15 cellular contexts compared by ENCODE assay signal in the genomic region with DNA sequence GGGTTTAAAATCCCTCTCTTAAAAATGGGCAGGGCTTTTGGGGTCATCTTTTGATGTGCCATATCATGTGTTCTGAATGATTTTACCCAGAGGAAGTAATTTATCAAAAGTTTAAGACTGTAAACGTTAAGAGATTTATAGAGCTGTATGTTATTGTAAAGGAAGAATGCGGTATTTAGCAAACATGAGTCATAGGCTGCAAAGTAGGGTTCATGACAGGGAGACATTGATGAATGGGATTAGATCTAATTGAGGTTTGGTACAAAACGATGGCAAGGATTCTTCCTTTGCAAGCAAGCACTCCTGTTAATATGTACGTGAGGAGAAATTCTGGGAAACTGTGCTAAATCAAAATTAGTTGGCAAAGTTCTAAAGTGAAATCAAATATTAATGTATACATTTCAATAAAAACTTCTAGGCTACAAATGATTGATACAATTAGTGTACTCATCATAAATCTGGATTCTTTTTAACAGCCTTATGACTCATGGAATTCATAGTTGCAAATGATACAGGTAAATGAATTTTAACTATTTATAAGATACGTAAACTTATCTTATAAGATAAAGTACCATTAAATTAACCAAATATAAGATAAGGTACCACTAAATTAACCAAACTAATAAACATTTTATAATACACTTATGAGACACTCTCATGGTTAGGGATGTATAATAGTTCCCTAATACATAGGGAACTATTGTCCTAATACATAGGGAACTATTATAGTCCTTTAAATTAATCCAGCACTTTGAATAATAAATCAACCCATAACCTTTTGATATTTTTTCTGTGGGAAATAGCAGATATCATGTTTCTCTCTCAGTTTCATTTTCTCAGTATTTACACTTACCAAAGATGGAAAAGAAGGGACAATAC. TPM values are rescaled to one million over a fixed set of nuclear protein-coding genes. Genes with fewer than 3 reads are reported as not detected.
DNase-seq lines count a peak whose midpoint lies in the region; ATAC-seq, FAIRE-seq and TF ChIP-seq lines count a peak whose summit lies in the region.
"Had no signal": no experiment of that assay in that cellular context is flagged by ENCODE, and none has a peak within 500 bp of the region (broad histone marks: within the 10 kb centered on the region; RNA-seq: fewer than 3 reads in every experiment).

No MANE protein-coding gene starts in this region.

- POLR2A ChIA-PET in CD4-positive, alpha-beta memory T cell (lab: Charles Lee; ENCODE audit: partially characterized antibody): no interaction called here
- POLR2A ChIA-PET in CD8-positive, alpha-beta T cell (lab: Charles Lee): no interaction called here

- no peaks in the 10 kb centered on the region for H3K9me1 ChIP-seq in keratinocyte (ENCODE audit: control insufficient read depth, extremely low read depth, insufficient read depth, low read length)

- dilution Hi-C loops in keratinocyte (cut with MboI; ENCODE audit: extremely low pct_ligation_motif_present, low sequenced_read_pairs): no loop called here

- H3K9ac ChIP-seq in KMS-11 (no peak overlapping the region), keratinocyte (ENCODE audit: control insufficient read depth, extremely low read depth, insufficient read depth, low read length) (no peak overlapping the region)

- ATAC-seq in CD8-positive, alpha-beta T cell: no peak
- ATAC-seq: activated T-cell treated with anti-CD3 and anti-CD28 coated beads, Interleukin-2, amount 50 U/mL, for 72 hours; psoas muscle had no signal

- H3K36me3 Mint-ChIP-seq in activated naive CD8-positive, alpha-beta T cell treated with anti-CD3 and anti-CD28 coated beads for 36 hours: peaks cover 8% of the 10 kb centered on the region
- no peaks in the 10 kb centered on the region for H3K36me3 Mint-ChIP-seq in CD4-positive, alpha-beta memory T cell
- no peaks in the 10 kb centered on the region for H3K36me3 Mint-ChIP-seq in CD8-positive, alpha-beta T cell
- H3K36me3 Mint-ChIP-seq: CD4-positive, CD25-positive, alpha-beta regulatory T cell had no signal

- no peaks in the 10 kb centered on the region for H3K36me3 ChIP-seq in KMS-11 (ENCODE audit: insufficient read depth)
- no peaks in the 10 kb centered on the region for H3K36me3 ChIP-seq in keratinocyte (ENCODE audit: control insufficient read depth in 2 of 2, extremely low read depth in 1 of 2, insufficient read depth in 2 of 2, low read length in 2 of 2)
- no peaks in the 10 kb centered on the region for H3K36me3 ChIP-seq in CD4-positive, alpha-beta memory T cell (ENCODE audit: insufficient read depth, low read length)
- no peaks in the 10 kb centered on the region for H3K36me3 ChIP-seq in CD8-positive, alpha-beta T cell (ENCODE audit: insufficient read depth, low read length)

- H3K79me2 ChIP-seq in KMS-11 (ENCODE audit: insufficient read depth, low read depth) (no peaks in the 10 kb centered on the region), keratinocyte (ENCODE audit: control insufficient read depth, insufficient read depth, low read length) (no peaks in the 10 kb centered on the region)

- no peak overlapping the region for H3K27ac ChIP-seq in KMS-11
- no peak overlapping the region for H3K27ac ChIP-seq in keratinocyte (ENCODE audit: control insufficient read depth, insufficient read depth, low read length)
- H3K27ac ChIP-seq in CD4-positive, alpha-beta memory T cell (ENCODE audit: low read depth, low read length): no peak overlapping the region
- no peak overlapping the region for H3K27ac ChIP-seq in CD8-positive, alpha-beta T cell (ENCODE audit: low read depth, low read length)
- H3K27ac ChIP-seq: psoas muscle had no signal

- intact Hi-C loops in CD4-positive, alpha-beta memory T cell (cut with micrococcal nuclease): no loop called here
- intact Hi-C loops in CD8-positive, alpha-beta T cell (cut with DNase I, micrococcal nuclease): no loop called here

- TF ChIP-seq CTCF in KMS-11 (conservative IDR thresholded peaks at IDR 0.05; ENCODE audit: low read depth, low read length) (no peak), keratinocyte (optimal IDR thresholded peaks at IDR 0.05 in 1 of 3, IDR thresholded peaks at IDR 0.05 in 1 of 3, conservative IDR thresholded peaks at IDR 0.05 in 1 of 3; ENCODE audit: extremely low read depth in 1 of 3, insufficient read depth in 2 of 3, low read length in 3 of 3) (no peak)
- no peak for TF ChIP-seq CTCF in CD8-positive, alpha-beta T cell (IDR thresholded peaks at IDR 0.05)

- H4K20me1 ChIP-seq in KMS-11 (ENCODE audit: insufficient read depth): no peaks in the 10 kb centered on the region
- H4K20me1 ChIP-seq in keratinocyte (ENCODE audit: control insufficient read depth, extremely low read depth, insufficient read depth, low read length): no peaks in the 10 kb centered on the region

- H3K4me3 ChIP-seq in KMS-11 (IDR thresholded peaks at IDR 0.05; ENCODE audit: insufficient read depth, low read depth, low read length) (no peak overlapping the region), keratinocyte (ENCODE audit: control insufficient read depth in 2 of 3, extremely low read depth in 1 of 3, insufficient read depth in 2 of 3, low read depth in 1 of 3, low read length in 3 of 3) (no peak overlapping the region)
- no peak overlapping the region for H3K4me3 ChIP-seq in CD4-positive, alpha-beta memory T cell (ENCODE audit: low read length in 2 of 2)
- no peak overlapping the region for H3K4me3 ChIP-seq in CD8-positive, alpha-beta T cell (ENCODE audit: low read depth, low read length)
- H3K4me3 ChIP-seq: psoas muscle had no signal

- FAIRE-seq in keratinocyte (lab: Jason Lieb, UNC): peak; percentile 76

- peaks cover 9% of the 10 kb centered on the region for H3K4me1 ChIP-seq in KMS-11 (ENCODE audit: low read depth, poor library complexity, severe bottlenecking)
- H3K4me1 ChIP-seq in keratinocyte (ENCODE audit: control insufficient read depth, extremely low read depth, insufficient read depth, low read length): peaks cover 3% of the 10 kb centered on the region
- H3K4me1 ChIP-seq in CD4-positive, alpha-beta memory T cell (ENCODE audit: insufficient read depth, low read length): no peaks in the 10 kb centered on the region
- no peaks in the 10 kb centered on the region for H3K4me1 ChIP-seq in CD8-positive, alpha-beta T cell (ENCODE audit: insufficient read depth, low read length)
- H3K4me1 ChIP-seq: psoas muscle had no signal

- CTCF ChIA-PET in CD4-positive, alpha-beta memory T cell (lab: Charles Lee; ENCODE audit: partially characterized antibody): no interaction called here
- CTCF ChIA-PET in CD8-positive, alpha-beta T cell (lab: Charles Lee): no interaction called here

- no peaks in the 10 kb centered on the region for H3K27me3 ChIP-seq in KMS-11 (ENCODE audit: insufficient read depth, low read depth)
- no peaks in the 10 kb centered on the region for H3K27me3 ChIP-seq in keratinocyte (ENCODE audit: control insufficient read depth, extremely low read depth, insufficient read depth, low read length)
- no peaks in the 10 kb centered on the region for H3K27me3 ChIP-seq in CD4-positive, alpha-beta memory T cell (ENCODE audit: insufficient read depth, low read length)
- H3K27me3 ChIP-seq in CD8-positive, alpha-beta T cell (ENCODE audit: insufficient read depth, low read length): no peaks in the 10 kb centered on the region

- H3K4me3 Mint-ChIP-seq in activated naive CD8-positive, alpha-beta T cell treated with anti-CD3 and anti-CD28 coated beads for 36 hours: no peak overlapping the region
- no peak overlapping the region for H3K4me3 Mint-ChIP-seq in CD4-positive, alpha-beta memory T cell
- H3K4me3 Mint-ChIP-seq in CD8-positive, alpha-beta T cell: no peak overlapping the region
- H3K4me3 Mint-ChIP-seq: activated CD4-positive, alpha-beta T cell treated with anti-CD3 and anti-CD28 coated beads, Interleukin-2, amount 10 ng/mL, durations not matched to agents 24 days and 14 days; activated T-cell treated with anti-CD3 and anti-CD28 coated beads, Interleukin-2, amount 50 U/mL, for 72 hours; CD4-positive, CD25-positive, alpha-beta regulatory T cell had no signal

- DNase-seq in Daoy (ENCODE audit: low read depth) (peak; percentile 55), astrocyte of the hippocampus (ENCODE audit: low read depth, low spot score) (peak; percentile 35), keratinocyte (ENCODE audit: low read depth, low spot score) (no peak), pons (ENCODE audit: low spot score) (no peak)
- no peak for DNase-seq in activated naive CD8-positive, alpha-beta T cell treated with anti-CD3 and anti-CD28 coated beads for 36 hours
- no peak for DNase-seq in CD4-positive, alpha-beta memory T cell
- no peak for DNase-seq in CD8-positive, alpha-beta T cell
- DNase-seq: activated CD4-positive, alpha-beta T cell treated with anti-CD3 and anti-CD28 coated beads, Interleukin-2, amount 10 ng/mL, durations not matched to agents 24 days and 14 days; activated T-cell treated with anti-CD3 and anti-CD28 coated beads, Interleukin-2, amount 50 U/mL, for 72 hours; CD4-positive, CD25-positive, alpha-beta regulatory T cell; NCI-H1048; psoas muscle; stimulated activated CD4-positive, alpha-beta T cell treated with anti-CD3 and anti-CD28 coated beads, Interleukin-4, amount 100 ng/mL, for 24 hours; stimulated activated naive CD4-positive, alpha-beta T cell treated with Interleukin-2 at 50 U/mL for 16 hours had no signal

- no peaks in the 10 kb centered on the region for H3K9me3 ChIP-seq in keratinocyte (ENCODE audit: control insufficient read depth, low read depth, low read length)
- no peaks in the 10 kb centered on the region for H3K9me3 ChIP-seq in CD4-positive, alpha-beta memory T cell (ENCODE audit: control insufficient read depth in 1 of 2, low read length in 2 of 2)
- no peaks in the 10 kb centered on the region for H3K9me3 ChIP-seq in CD8-positive, alpha-beta T cell (ENCODE audit: low read length)
- H3K9me3 ChIP-seq: psoas muscle had no signal

- H3K27ac Mint-ChIP-seq in activated naive CD8-positive, alpha-beta T cell treated with anti-CD3 and anti-CD28 coated beads for 36 hours: no peak overlapping the region
- H3K27ac Mint-ChIP-seq in CD4-positive, alpha-beta memory T cell: no peak overlapping the region
- H3K27ac Mint-ChIP-seq in CD8-positive, alpha-beta T cell: no peak overlapping the region
- H3K27ac Mint-ChIP-seq: activated CD4-positive, alpha-beta T cell treated with anti-CD3 and anti-CD28 coated beads, Interleukin-2, amount 10 ng/mL, durations not matched to agents 24 days and 14 days; activated T-cell treated with anti-CD3 and anti-CD28 coated beads, Interleukin-2, amount 50 U/mL, for 72 hours; CD4-positive, CD25-positive, alpha-beta regulatory T cell had no signal

- H2AFZ ChIP-seq in KMS-11 (ENCODE audit: low read depth) (no peak overlapping the region), keratinocyte (ENCODE audit: control insufficient read depth, low read length) (no peak overlapping the region)

- peaks cover 2% of the 10 kb centered on the region for H3K4me1 Mint-ChIP-seq in activated naive CD8-positive, alpha-beta T cell treated with anti-CD3 and anti-CD28 coated beads for 36 hours
- H3K4me1 Mint-ChIP-seq in CD4-positive, alpha-beta memory T cell: peaks cover 0 to 4% (median 2%) of the 10 kb centered on the region in 4 donors
- H3K4me1 Mint-ChIP-seq in CD8-positive, alpha-beta T cell (ENCODE audit: low read depth): no peaks in the 10 kb centered on the region

- H3K27me3 Mint-ChIP-seq in activated naive CD8-positive, alpha-beta T cell treated with anti-CD3 and anti-CD28 coated beads for 36 hours: no peaks in the 10 kb centered on the region
- H3K27me3 Mint-ChIP-seq in CD4-positive, alpha-beta memory T cell: no peaks in the 10 kb centered on the region
- no peaks in the 10 kb centered on the region for H3K27me3 Mint-ChIP-seq in CD8-positive, alpha-beta T cell (ENCODE audit: low read depth)
- H3K27me3 Mint-ChIP-seq: activated CD4-positive, alpha-beta T cell treated with anti-CD3 and anti-CD28 coated beads, Interleukin-2, amount 10 ng/mL, durations not matched to agents 24 days and 14 days; CD4-positive, CD25-positive, alpha-beta regulatory T cell had no signal

- no peaks in the 10 kb centered on the region for H3K9me3 Mint-ChIP-seq in activated naive CD8-positive, alpha-beta T cell treated with anti-CD3 and anti-CD28 coated beads for 36 hours
- H3K9me3 Mint-ChIP-seq in CD4-positive, alpha-beta memory T cell: no peaks in the 10 kb centered on the region
- no peaks in the 10 kb centered on the region for H3K9me3 Mint-ChIP-seq in CD8-positive, alpha-beta T cell
- H3K9me3 Mint-ChIP-seq: activated CD4-positive, alpha-beta T cell treated with anti-CD3 and anti-CD28 coated beads, Interleukin-2, amount 10 ng/mL, durations not matched to agents 24 days and 14 days; activated T-cell treated with anti-CD3 and anti-CD28 coated beads, Interleukin-2, amount 50 U/mL, for 72 hours had no signal

- H3K4me2 ChIP-seq in KMS-11: peak overlapping the region; percentile 38; the same call in 1 of the 2 replicates
- peak overlapping the region; percentile 1 for H3K4me2 ChIP-seq in keratinocyte (ENCODE audit: control insufficient read depth, extremely low read depth, insufficient read depth, low read depth, low read length)

RNA-seq across cellular contexts. Expression of a gene that starts 58.4 kb away (rescaled TPM):
- 27.5 and 46.9 TPM in 2 replicates for total RNA-seq in Daoy (2014; rRNA removed; shearing (Covaris generic))
- 1.1 to 6.1 TPM (median 3.8 TPM) in 3 replicates for polyA plus RNA-seq in keratinocyte
- polyA plus RNA-seq in keratinocyte (2011; ENCODE audit: low read depth): 0.10 TPM
- polyA plus RNA-seq in keratinocyte (2011; cell fraction: cytosol; rRNA removed): 1.0 and 2.2 TPM in 2 replicates
- polyA plus RNA-seq in keratinocyte (2011; cell fraction: nucleus; rRNA removed): 2.0 and 2.4 TPM in 2 replicates
- 0.16 and 3.0 TPM in 2 replicates for polyA plus RNA-seq in keratinocyte (2012; ENCODE audit: low replicate concordance)
- 1.1 to 8.9 TPM (median 1.9 TPM) in 3 replicates for polyA minus RNA-seq in keratinocyte
- 0.96 TPM for polyA minus RNA-seq in keratinocyte (2011; cell fraction: cytosol; rRNA and poly(A)+ RNA removed)
- 2.1 and 3.3 TPM in 2 replicates for polyA minus RNA-seq in keratinocyte (2011; cell fraction: nucleus; rRNA and poly(A)+ RNA removed)
- total RNA-seq in activated naive CD8-positive, alpha-beta T cell treated with anti-CD3 and anti-CD28 coated beads for 36 hours: 10 to 100 TPM; 19.8 to 21.8 TPM
- 1 to 10 TPM in 1 of 2 experiments, under 1 TPM in 1; 0.81 to 1.1 TPM for total RNA-seq in CD4-positive, alpha-beta memory T cell
- polyA plus RNA-seq in CD4-positive, alpha-beta memory T cell: 1 to 10 TPM in 1 of 2 donors, under 1 TPM in 1; 0.50 to 1.7 TPM
- total RNA-seq in CD8-positive, alpha-beta T cell: 1 to 10 TPM; 1.5 to 2.6 TPM

RNA-seq across cellular contexts. Expression of a gene that starts 58.6 kb away (rescaled TPM):
- total RNA-seq in Daoy (2014; rRNA removed; shearing (Covaris generic)): 7.0 and 14.4 TPM in 2 replicates
- 6.4 to 10.0 TPM (median 8.3 TPM) in 3 replicates for polyA plus RNA-seq in keratinocyte
- 3.0 TPM for polyA plus RNA-seq in keratinocyte (2011; ENCODE audit: low read depth)
- polyA plus RNA-seq in keratinocyte (2011; cell fraction: cytosol; rRNA removed): 5.0 and 9.4 TPM in 2 replicates
- polyA plus RNA-seq in keratinocyte (2011; cell fraction: nucleus; rRNA removed): 11.2 and 11.4 TPM in 2 replicates
- 4.9 and 5.8 TPM in 2 replicates for polyA plus RNA-seq in keratinocyte (2012; ENCODE audit: low replicate concordance)
- polyA minus RNA-seq in keratinocyte: 5.5 to 20.4 TPM (median 19.6 TPM) in 3 replicates
- 9.0 TPM for polyA minus RNA-seq in keratinocyte (2011; cell fraction: cytosol; rRNA and poly(A)+ RNA removed)
- polyA minus RNA-seq in keratinocyte (2011; cell fraction: nucleus; rRNA and poly(A)+ RNA removed): 16.1 and 25.8 TPM in 2 replicates
- total RNA-seq in activated naive CD8-positive, alpha-beta T cell treated with anti-CD3 and anti-CD28 coated beads for 36 hours: 10 to 100 TPM; 17.2 TPM
- total RNA-seq in CD4-positive, alpha-beta memory T cell: 10 to 100 TPM; 11.8 to 14.0 TPM
- polyA plus RNA-seq in CD4-positive, alpha-beta memory T cell: 1 to 10 TPM; 6.6 to 7.3 TPM
- total RNA-seq in CD8-positive, alpha-beta T cell: 1 to 10 TPM; 2.8 to 3.7 TPM

Comparison
In these comparisons a context has a peak if more than half of its experiments do, and no peak if none do; other contexts are left out.
1. DNase-seq: peak in Daoy (single experiment) and astrocyte of the hippocampus (single experiment); none in keratinocyte (single experiment), pons (single experiment), activated naive CD8-positive, alpha-beta T cell treated with anti-CD3 and anti-CD28 coated beads for 36 hours (single experiment), CD4-positive, alpha-beta memory T cell (0 of 5) and CD8-positive, alpha-beta T cell (0 of 7).